In the genomic region with DNA sequence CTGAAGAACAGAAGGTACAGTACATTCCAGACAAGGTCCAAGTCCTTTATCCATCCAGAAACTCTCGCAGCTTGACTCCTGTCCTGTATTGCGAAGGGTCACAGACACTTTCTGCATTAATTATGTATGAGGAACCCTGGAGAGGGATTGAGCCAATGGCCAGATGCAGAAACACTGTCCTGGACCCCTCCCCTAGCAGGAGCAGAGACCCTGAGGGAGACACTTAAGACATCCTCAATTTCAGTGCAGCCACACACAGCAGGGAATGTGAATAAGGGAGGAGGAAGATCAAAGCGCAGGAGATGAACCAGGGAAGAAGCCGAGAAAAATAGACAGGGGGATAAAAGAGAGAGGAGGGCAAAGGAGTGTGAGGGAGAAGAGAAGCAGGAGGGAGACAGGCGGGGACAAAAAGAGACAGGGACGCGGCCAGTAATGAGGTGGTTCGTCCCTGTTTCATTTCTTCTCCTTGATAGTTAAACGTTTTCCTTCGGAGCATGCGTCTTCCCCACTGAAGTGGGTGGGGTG, we compare ENCODE assay signal across 18 cellular contexts.
DNase-seq lines count a peak whose midpoint lies in the region; ATAC-seq and TF ChIP-seq lines count a peak whose summit lies in the region.
"Had no signal": no experiment of that assay in that cellular context is flagged by ENCODE, and none has a peak within 500 bp of the region (broad histone marks: within the 10 kb centered on the region; RNA-seq: fewer than 3 reads in every experiment).

No MANE protein-coding gene starts in this region.

- H3K27ac Mint-ChIP-seq in endodermal cell = peak overlapping the region; percentile 17
- H3K27ac Mint-ChIP-seq in type B pancreatic cell = peak overlapping the region; percentile 7
- H3K27ac Mint-ChIP-seq in activated naive CD4-positive, alpha-beta T cell treated with anti-CD3 and anti-CD28 coated beads for 36 hours = no peak overlapping the region
- H3K27ac Mint-ChIP-seq: B cell; CD4-positive, alpha-beta T cell; HFFc6 had no signal

- no peak overlapping the region for H2BK12ac ChIP-seq in mesenchymal stem cell (ENCODE audit: low read length in 2 of 2)

- 24 to 31% methylated on average over 9 to 11 of the region's 11 CpGs for WGBS in endodermal cell (ENCODE audit: insufficient coverage in 1 of 2, insufficient read length in 1 of 2), 2 experiments
- 53% methylated on average over 11 of the region's 11 CpGs for WGBS in mesenchymal stem cell

- CTCF ChIA-PET in activated naive CD4-positive, alpha-beta T cell treated with anti-CD3 and anti-CD28 coated beads for 36 hours (lab: Charles Lee) = no interaction called here

- H2BK5ac ChIP-seq in mesenchymal stem cell (ENCODE audit: low read depth, low read length, poor library complexity, severe bottlenecking) = no peak overlapping the region

- peaks cover 3% of the 10 kb centered on the region for H3K27me3 Mint-ChIP-seq in endodermal cell (ENCODE audit: insufficient read depth)
- H3K27me3 Mint-ChIP-seq in type B pancreatic cell = peaks cover 5% of the 10 kb centered on the region
- no peaks in the 10 kb centered on the region for H3K27me3 Mint-ChIP-seq in activated naive CD4-positive, alpha-beta T cell treated with anti-CD3 and anti-CD28 coated beads for 36 hours (ENCODE audit: low read depth)

- no peak overlapping the region for H4K8ac ChIP-seq in mesenchymal stem cell (ENCODE audit: low read length)

- no peak overlapping the region for H3K4ac ChIP-seq in mesenchymal stem cell (ENCODE audit: low read depth in 1 of 2, low read length in 2 of 2)

- no peak overlapping the region for H2AFZ ChIP-seq in mesenchymal stem cell (ENCODE audit: low read depth, low read length)
- H2AFZ ChIP-seq: GM23248 had no signal

- peak overlapping the region; percentile 34 for H3K4me3 Mint-ChIP-seq in endodermal cell
- peak overlapping the region; percentile 31 for H3K4me3 Mint-ChIP-seq in type B pancreatic cell
- H3K4me3 Mint-ChIP-seq in activated naive CD4-positive, alpha-beta T cell treated with anti-CD3 and anti-CD28 coated beads for 36 hours = no peak overlapping the region
- H3K4me3 Mint-ChIP-seq: B cell; CD4-positive, alpha-beta T cell; HFFc6 had no signal

- H3K9ac ChIP-seq in HUES6 (ENCODE audit: low read length) (peak overlapping the region; percentile 76), endodermal cell (ENCODE audit: extremely low read depth, low read length, poor library complexity, severe bottlenecking) (no peak overlapping the region), mesenchymal stem cell (ENCODE audit: low read length) (no peak overlapping the region)
- H3K9ac ChIP-seq: GM23248 had no signal

- H3K18ac ChIP-seq in mesenchymal stem cell (ENCODE audit: low read depth in 1 of 2, low read length in 2 of 2) = no peak overlapping the region

- H3K36me3 ChIP-seq in HUES6 (ENCODE audit: control insufficient read depth, insufficient read depth, low read length) (no peaks in the 10 kb centered on the region), endodermal cell (ENCODE audit: control insufficient read depth, insufficient read depth, low read length) (no peaks in the 10 kb centered on the region), mesenchymal stem cell (ENCODE audit: control insufficient read depth in 1 of 2, insufficient read depth in 2 of 2, low read depth in 1 of 2, low read length in 2 of 2) (no peaks in the 10 kb centered on the region)

- no peaks in the 10 kb centered on the region for H3K79me1 ChIP-seq in mesenchymal stem cell (replicated peaks; ENCODE audit: low read length, poor library complexity, severe bottlenecking)

- H4K91ac ChIP-seq in mesenchymal stem cell (ENCODE audit: low read length) = no peak overlapping the region

- H3K4me1 ChIP-seq in HUES6 (ENCODE audit: control insufficient read depth, insufficient read depth, low read length) (peaks cover 34% of the 10 kb centered on the region), endodermal cell (ENCODE audit: control insufficient read depth, insufficient read depth, low read length) (no peaks in the 10 kb centered on the region), mesenchymal stem cell (ENCODE audit: control insufficient read depth, insufficient read depth, low read depth, low read length) (peaks cover 9% of the 10 kb centered on the region)

- peak; percentile 78 for DNase-seq in endodermal cell
- no peak for DNase-seq in mesenchymal stem cell
- DNase-seq in type B pancreatic cell (ENCODE audit: extremely low spot score, unreplicated experiment) = no peak
- no peak for DNase-seq in activated naive CD4-positive, alpha-beta T cell treated with anti-CD3 and anti-CD28 coated beads for 36 hours
- DNase-seq in effector CD8-positive, alpha-beta T cell (lab: John Stamatoyannopoulos, UW) = no peak
- DNase-seq: ACHN; Calu3; CD4-positive, alpha-beta T cell; GM23248; HFFc6; IMR-90; NCI-H2029; NCI-H2171 treated with DMSO at 0.1 percent for 48 hours; NCI-H524; SIG-M5 had no signal

- H3K4me1 Mint-ChIP-seq in endodermal cell = peaks cover 33% of the 10 kb centered on the region
- peaks cover 8% of the 10 kb centered on the region for H3K4me1 Mint-ChIP-seq in type B pancreatic cell (ENCODE audit: unreplicated experiment)
- no peaks in the 10 kb centered on the region for H3K4me1 Mint-ChIP-seq in activated naive CD4-positive, alpha-beta T cell treated with anti-CD3 and anti-CD28 coated beads for 36 hours (ENCODE audit: low read depth)
- H3K4me1 Mint-ChIP-seq: B cell had no signal

- TF ChIP-seq CTCF in endodermal cell (conservative IDR thresholded peaks at IDR 0.05) (no peak), type B pancreatic cell (conservative IDR thresholded peaks at IDR 0.05) (no peak)

- peak overlapping the region; percentile 33 for H2AK5ac ChIP-seq in mesenchymal stem cell (ENCODE audit: low read length, severe bottlenecking)

- no peak overlapping the region for H3K14ac ChIP-seq in mesenchymal stem cell (ENCODE audit: low read length in 2 of 2)

- H3K9me3 Mint-ChIP-seq in endodermal cell = no peaks in the 10 kb centered on the region
- H3K9me3 Mint-ChIP-seq in type B pancreatic cell = no peaks in the 10 kb centered on the region
- no peaks in the 10 kb centered on the region for H3K9me3 Mint-ChIP-seq in activated naive CD4-positive, alpha-beta T cell treated with anti-CD3 and anti-CD28 coated beads for 36 hours
- H3K9me3 Mint-ChIP-seq: CD4-positive, alpha-beta T cell; HFFc6 had no signal

- no peaks in the 10 kb centered on the region for H3K36me3 Mint-ChIP-seq in endodermal cell (ENCODE audit: low read depth)
- no peaks in the 10 kb centered on the region for H3K36me3 Mint-ChIP-seq in type B pancreatic cell
- H3K36me3 Mint-ChIP-seq in activated naive CD4-positive, alpha-beta T cell treated with anti-CD3 and anti-CD28 coated beads for 36 hours (ENCODE audit: low read depth) = no peaks in the 10 kb centered on the region

- H3K27ac ChIP-seq in HUES6 (ENCODE audit: low read depth, low read length) (peak overlapping the region; percentile 91), endodermal cell (ENCODE audit: low read depth, low read length) (peak overlapping the region; percentile 54), mesenchymal stem cell (ENCODE audit: low read length, poor library complexity, severe bottlenecking) (no peak overlapping the region)
- H3K27ac ChIP-seq: GM23248 had no signal

- intact Hi-C loops in activated naive CD4-positive, alpha-beta T cell treated with anti-CD3 and anti-CD28 coated beads for 36 hours (cut with micrococcal nuclease) = no loop called here

- H2BK15ac ChIP-seq in mesenchymal stem cell (ENCODE audit: low read depth, poor library complexity, severe bottlenecking) = no peak overlapping the region

- H3K27me3 ChIP-seq in HUES6 (ENCODE audit: control insufficient read depth, insufficient read depth, low read length) = no peaks in the 10 kb centered on the region
- H3K27me3 ChIP-seq in endodermal cell (ENCODE audit: control insufficient read depth, insufficient read depth, low read length, poor library complexity, severe bottlenecking) = no peaks in the 10 kb centered on the region
- no peaks in the 10 kb centered on the region for H3K27me3 ChIP-seq in mesenchymal stem cell (ENCODE audit: control insufficient read depth in 1 of 2, insufficient read depth in 1 of 2, low read length in 2 of 2)

- no peak for ATAC-seq in HG03457 (IDR thresholded peaks at IDR 0.05; ENCODE audit: unreplicated experiment)

- no peak overlapping the region for H3K4me2 ChIP-seq in mesenchymal stem cell (ENCODE audit: low read length, poor library complexity, severe bottlenecking)

- H3K4me3 ChIP-seq in HUES6 (ENCODE audit: low read depth, low read length) (peak overlapping the region; percentile 43), endodermal cell (ENCODE audit: low read length) (no peak overlapping the region), mesenchymal stem cell (ENCODE audit: insufficient read depth in 1 of 2, low read depth in 1 of 2, low read length in 2 of 2) (no peak overlapping the region)
- H3K4me3 ChIP-seq: GM23248 had no signal

- no peak overlapping the region for H2BK120ac ChIP-seq in mesenchymal stem cell (ENCODE audit: low read depth, low read length)

- H3K9me3 ChIP-seq in HUES6 (ENCODE audit: control insufficient read depth, insufficient read depth, low read depth, low read length) (peaks cover 5% of the 10 kb centered on the region; the same call in 1 of the 2 replicates), endodermal cell (ENCODE audit: control insufficient read depth, low read length) (no peaks in the 10 kb centered on the region), mesenchymal stem cell (ENCODE audit: control insufficient read depth, low read length) (no peaks in the 10 kb centered on the region)

- no peak overlapping the region for H3K23ac ChIP-seq in mesenchymal stem cell (ENCODE audit: low read length in 2 of 2)
